In genomic region chr1:41738475-41738874, GRCh38 we compare ENCODE assay signal across 11 cellular contexts.
DNase-seq lines count a peak whose midpoint lies in the region; ATAC-seq and TF ChIP-seq lines count a peak whose summit lies in the region.
"Had no signal": no experiment of that assay in that cellular context is flagged by ENCODE, and none has a peak within 500 bp of the region (broad histone marks: within the 10 kb centered on the region; RNA-seq: fewer than 3 reads in every experiment).

No MANE protein-coding gene starts in this region.

- H3K4me3 Mint-ChIP-seq in activated naive CD4-positive, alpha-beta T cell treated with anti-CD3 and anti-CD28 coated beads, Interleukin-2, amount 50 U/mL, for 24 hours: peak overlapping the region; percentile 66
- H3K4me3 Mint-ChIP-seq in activated naive CD8-positive, alpha-beta T cell: peak overlapping the region; percentile 68

- no peaks in the 10 kb centered on the region for H3K9me3 ChIP-seq in lower lobe of right lung
- H3K9me3 ChIP-seq in tibial artery: no peaks in the 10 kb centered on the region
- H3K9me3 ChIP-seq: BE2C had no signal

- H3K27ac ChIP-seq in lower lobe of right lung (peak overlapping the region; percentile 83), tibial artery (peak overlapping the region; percentile 18 to 56)

- H3K9me3 Mint-ChIP-seq in activated naive CD4-positive, alpha-beta T cell treated with anti-CD3 and anti-CD28 coated beads, Interleukin-2, amount 50 U/mL, for 24 hours: no peaks in the 10 kb centered on the region
- no peaks in the 10 kb centered on the region for H3K9me3 Mint-ChIP-seq in activated naive CD8-positive, alpha-beta T cell (ENCODE audit: low read depth)

- H3K4me1 ChIP-seq in lower lobe of right lung (peaks cover 54% of the 10 kb centered on the region), tibial artery (peaks cover 0 to 13% (median 11%) of the 10 kb centered on the region in 4 donors)
- H3K4me1 ChIP-seq: BE2C had no signal

- peak overlapping the region; percentile 97 for H3K27ac Mint-ChIP-seq in activated naive CD4-positive, alpha-beta T cell treated with anti-CD3 and anti-CD28 coated beads, Interleukin-2, amount 50 U/mL, for 24 hours
- peak overlapping the region; percentile 90 for H3K27ac Mint-ChIP-seq in activated naive CD8-positive, alpha-beta T cell

- ATAC-seq in lower lobe of right lung (no peak), GM18867 (IDR thresholded peaks at IDR 0.05; ENCODE audit: unreplicated experiment) (no peak)

- intact Hi-C loops in lower lobe of right lung (cut with DNase I): no loop called here
- intact Hi-C loops in tibial artery (cut with DNase I; ENCODE audit: low total_unique reads): no loop called here

- H3K36me3 Mint-ChIP-seq in activated naive CD4-positive, alpha-beta T cell treated with anti-CD3 and anti-CD28 coated beads, Interleukin-2, amount 50 U/mL, for 24 hours: peaks cover 2% of the 10 kb centered on the region
- H3K36me3 Mint-ChIP-seq in activated naive CD8-positive, alpha-beta T cell: no peaks in the 10 kb centered on the region

- H3K4me3 ChIP-seq in lower lobe of right lung (peak overlapping the region; percentile 31), tibial artery (peak overlapping the region in 1 of 2 donors; percentile 32)

- no peak for TF ChIP-seq CTCF in lower lobe of right lung (IDR thresholded peaks at IDR 0.05)
- TF ChIP-seq CTCF in tibial artery (IDR thresholded peaks at IDR 0.05): no peak

- peaks cover 83% of the 10 kb centered on the region for H3K4me1 Mint-ChIP-seq in activated naive CD4-positive, alpha-beta T cell treated with anti-CD3 and anti-CD28 coated beads, Interleukin-2, amount 50 U/mL, for 24 hours
- H3K4me1 Mint-ChIP-seq in activated naive CD8-positive, alpha-beta T cell (ENCODE audit: low read depth): peaks cover 78% of the 10 kb centered on the region

- H3K27me3 Mint-ChIP-seq in activated naive CD4-positive, alpha-beta T cell treated with anti-CD3 and anti-CD28 coated beads, Interleukin-2, amount 50 U/mL, for 24 hours: no peaks in the 10 kb centered on the region
- H3K27me3 Mint-ChIP-seq in activated naive CD8-positive, alpha-beta T cell: no peaks in the 10 kb centered on the region

- DNase-seq in activated naive CD4-positive, alpha-beta T cell treated with Interleukin-2 at 50 U/mL for 16 hours: no peak
- no peak for DNase-seq in lower lobe of right lung
- DNase-seq in tibial artery: no peak
- no peak for DNase-seq in germinal center (ENCODE audit: low spot score)
- no peak for DNase-seq in mesenteric fat pad (ENCODE audit: low spot score)
- DNase-seq: BE2C, NCI-H1694 treated with DMSO at 0.1 percent for 48 hours, small intestine had no signal

- H3K36me3 ChIP-seq in lower lobe of right lung (no peaks in the 10 kb centered on the region), tibial artery (no peaks in the 10 kb centered on the region)
- H3K36me3 ChIP-seq: BE2C had no signal

- H3K27me3 ChIP-seq in lower lobe of right lung (ENCODE audit: low read depth): no peaks in the 10 kb centered on the region
- H3K27me3 ChIP-seq in tibial artery: no peaks in the 10 kb centered on the region
- H3K27me3 ChIP-seq: BE2C had no signal
